In genomic region chr7:143214789-143215679, GRCh38 we compare ENCODE assay signal across 8 cellular contexts. TPM values are rescaled to one million over a fixed set of nuclear protein-coding genes. Genes with fewer than 3 reads are reported as not detected.
A peak's percentile ranks its signal among the peaks of the same experiment; 100 is the strongest.
DNase-seq lines count a peak whose midpoint lies in the region; ATAC-seq and TF ChIP-seq lines count a peak whose summit lies in the region.

No MANE protein-coding gene starts in this region.

- H3K4me1 ChIP-seq in sigmoid colon, result peaks cover 0 to 8% (median 3%) of the 10 kb centered on the region in 4 donors

- intact Hi-C loops in Right ventricle myocardium inferior (cut with DNase I), result loop anchor here (1.0 to 10.0 kb wide), 3 partner anchors 207 to 610 kb away; no protein-coding TSS in a partner anchor
- intact Hi-C loops in cardiac septum (cut with DNase I), result loop anchor here (1.0 to 5.0 kb wide), 2 partner anchors 207 to 363 kb away; no protein-coding TSS in a partner anchor
- intact Hi-C loops in left ventricle myocardium superior (cut with micrococcal nuclease), result loop anchor here (2.0 kb wide), 1 partner anchor 206 kb away; no protein-coding TSS in a partner anchor
- intact Hi-C loops in sigmoid colon (cut with DNase I), result loop anchor here (1.0 to 5.0 kb wide), 2 partner anchors 207 to 363 kb away; no protein-coding TSS in a partner anchor

- H3K9me3 ChIP-seq in sigmoid colon, result no peaks in the 10 kb centered on the region

- 17 to 23% methylated on average over 8 of the region's 8 CpGs for WGBS in sigmoid colon, 2 donors

- no peak for TF ChIP-seq EP300 in sigmoid colon (IDR thresholded peaks at IDR 0.05)

- H3K4me3 ChIP-seq in sigmoid colon, result no peak overlapping the region

- ATAC-seq in Right ventricle myocardium inferior, result peak; percentile 67
- peak; percentile 95 for ATAC-seq in HG02840 (IDR thresholded peaks at IDR 0.05; ENCODE audit: low FRiP score, unreplicated experiment)
- peak; percentile 67 for ATAC-seq in left ventricle myocardium superior

- DNase-seq in Right ventricle myocardium inferior (ENCODE audit: missing footprints) (no peak), cardiac septum (ENCODE audit: low spot score) (no peak), NCI-H1417 (lab: John Stamatoyannopoulos, UW) (peak; percentile 69 to 94 (median 87)), SKM-1 (lab: John Stamatoyannopoulos, UW; ENCODE audit: unreplicated experiment) (peak; percentile 75), amniotic epithelial cell (ENCODE audit: low read depth) (peak; percentile 74), left ventricle myocardium superior (no peak), sigmoid colon (peak; percentile 71)

- H3K27me3 ChIP-seq in sigmoid colon, result no peaks in the 10 kb centered on the region

- TF ChIP-seq POLR2A in sigmoid colon (IDR thresholded peaks at IDR 0.05), result no peak

- H3K27ac ChIP-seq in sigmoid colon, result peak overlapping the region in 2 of 4 donors; percentile 31 to 35

- peak; percentile 91 to 99 (median 97) for TF ChIP-seq CTCF in sigmoid colon (IDR thresholded peaks at IDR 0.05)

- no peaks in the 10 kb centered on the region for H3K36me3 ChIP-seq in sigmoid colon

RNA-seq across cellular contexts. Expression of gene TAS2R40, which starts 6.8 kb away (rescaled TPM):
- total RNA-seq in Right ventricle myocardium inferior (not detected), cardiac septum (not detected), left ventricle myocardium superior (not detected), sigmoid colon (not detected)
- polyA plus RNA-seq in sigmoid colon, result not detected

RNA-seq across cellular contexts. Expression of gene TAS2R39, which starts 31.8 kb away (rescaled TPM):
- total RNA-seq in Right ventricle myocardium inferior, result not detected
- total RNA-seq in cardiac septum, result not detected
- total RNA-seq in left ventricle myocardium superior, result not detected
- total RNA-seq in sigmoid colon, result not detected
- not detected for polyA plus RNA-seq in sigmoid colon

RNA-seq across cellular contexts. Expression of gene GSTK1, which starts 48.2 kb away (rescaled TPM):
- 278 TPM for total RNA-seq in Right ventricle myocardium inferior
- 208 TPM for total RNA-seq in cardiac septum
- 303 TPM for total RNA-seq in left ventricle myocardium superior
- 100 to 1,000 TPM; 111 to 168 (median 134) TPM for total RNA-seq in sigmoid colon
- 100 to 1,000 TPM; 158 to 247 (median 234) TPM for polyA plus RNA-seq in sigmoid colon

Comparison
In these comparisons a context has a peak if more than half of its experiments do, and no peak if none do; other contexts are left out.
1. DNase-seq: peak in NCI-H1417 (3 of 3), SKM-1 (single experiment), amniotic epithelial cell (single experiment) and sigmoid colon (single experiment); none in Right ventricle myocardium inferior (single experiment), cardiac septum (single experiment) and left ventricle myocardium superior (single experiment).
2. Peak in every context shown above with its lines, with median percentiles within 50 percentile points of each other: ATAC-seq.